14 cellular contexts compared by ENCODE assay signal in genomic region chr18:14921547-14921946, GRCh38.
A peak's percentile ranks its signal among the peaks of the same experiment; 100 is the strongest.
DNase-seq lines count a peak whose midpoint lies in the region; ATAC-seq and TF ChIP-seq lines count a peak whose summit lies in the region.
"Had no signal": no experiment of that assay in that cellular context is flagged by ENCODE, and none has a peak within 500 bp of the region (broad histone marks: within the 10 kb centered on the region; RNA-seq: fewer than 3 reads in every experiment).

No MANE protein-coding gene starts in this region.

- H3K27me3 ChIP-seq in right atrium auricular region (no peaks in the 10 kb centered on the region), right lobe of liver (no peaks in the 10 kb centered on the region), transverse colon (no peaks in the 10 kb centered on the region), endodermal cell (ENCODE audit: control insufficient read depth, insufficient read depth, low read length, poor library complexity, severe bottlenecking) (no peaks in the 10 kb centered on the region)

- ATAC-seq in Right ventricle myocardium inferior: no peak
- peak; percentile 85 to 96 (median 86) for ATAC-seq in right lobe of liver
- no peak for ATAC-seq in GM18505 (IDR thresholded peaks at IDR 0.05; ENCODE audit: unreplicated experiment)
- no peak for ATAC-seq in GM21576 (IDR thresholded peaks at IDR 0.05; ENCODE audit: unreplicated experiment)
- ATAC-seq: GM12878 had no signal

- H3K4me1 ChIP-seq in right atrium auricular region (no peaks in the 10 kb centered on the region), right lobe of liver (peaks cover 0 to 24% (median 5%) of the 10 kb centered on the region in 4 donors), transverse colon (peaks cover 14 to 34% (median 21%) of the 10 kb centered on the region in 4 donors), endodermal cell (ENCODE audit: control insufficient read depth, insufficient read depth, low read length) (no peaks in the 10 kb centered on the region)
- H3K4me1 ChIP-seq: HAP-1 had no signal

- no peak overlapping the region for H3K27ac ChIP-seq in right atrium auricular region
- H3K27ac ChIP-seq in right lobe of liver: peak overlapping the region in 2 of 3 donors; percentile 3 to 49
- H3K27ac ChIP-seq in transverse colon: peak overlapping the region; percentile 75 to 85 (median 82)
- no peak overlapping the region for H3K27ac ChIP-seq in endodermal cell (ENCODE audit: low read depth, low read length)

- no peak overlapping the region for H3K4me3 Mint-ChIP-seq in endodermal cell
- H3K4me3 Mint-ChIP-seq: B cell; CD4-positive, alpha-beta memory T cell had no signal

- H3K4me3 ChIP-seq in right atrium auricular region (no peak overlapping the region), right lobe of liver (no peak overlapping the region), transverse colon (no peak overlapping the region), endodermal cell (ENCODE audit: low read length) (no peak overlapping the region)
- H3K4me3 ChIP-seq: GM12878, HAP-1 had no signal

- peaks cover 97% of the 10 kb centered on the region for H3K9me3 Mint-ChIP-seq in endodermal cell
- H3K9me3 Mint-ChIP-seq: CD4-positive, alpha-beta memory T cell had no signal

- H3K9ac ChIP-seq in endodermal cell (ENCODE audit: extremely low read depth, low read length, poor library complexity, severe bottlenecking): no peak overlapping the region

- intact Hi-C loops in Right ventricle myocardium inferior (cut with DNase I): no loop called here
- intact Hi-C loops in right lobe of liver (cut with DNase I): no loop called here
- intact Hi-C loops in transverse colon (cut with DNase I; ENCODE audit: low total_unique reads): no loop called here

- H3K36me3 ChIP-seq in right atrium auricular region (no peaks in the 10 kb centered on the region), right lobe of liver (no peaks in the 10 kb centered on the region), transverse colon (no peaks in the 10 kb centered on the region), endodermal cell (ENCODE audit: control insufficient read depth, insufficient read depth, low read length) (no peaks in the 10 kb centered on the region)
- H3K36me3 ChIP-seq: HAP-1 had no signal

- H3K36me3 Mint-ChIP-seq in endodermal cell (ENCODE audit: low read depth): peaks cover 2% of the 10 kb centered on the region
- H3K36me3 Mint-ChIP-seq: CD4-positive, alpha-beta memory T cell had no signal

- H3K27ac Mint-ChIP-seq in endodermal cell: no peak overlapping the region
- H3K27ac Mint-ChIP-seq: B cell had no signal

- TF ChIP-seq EP300 in transverse colon (IDR thresholded peaks at IDR 0.05; ENCODE audit: low read depth): no peak

- WGBS in right lobe of liver (ENCODE audit: insufficient coverage, low coverage, low lambda C conversion rate, missing lambda C conversion rate): 36% methylated on average over 4 of the region's 4 CpGs
- WGBS in transverse colon (ENCODE audit: low coverage in 1 of 2), 2 donors: 50 to 60% methylated on average over 4 of the region's 4 CpGs
- WGBS in endodermal cell (ENCODE audit: insufficient coverage in 1 of 2, insufficient read length in 1 of 2), 2 experiments: 64 to 74% methylated on average over 3 to 4 of the region's 4 CpGs

- DNase-seq in right atrium auricular region (ENCODE audit: low spot score): peak; percentile 11
- DNase-seq in Right ventricle myocardium inferior (ENCODE audit: missing footprints): no peak
- peak; percentile 36 for DNase-seq in NCI-H748 treated with DMSO at 0.1 percent for 48 hours (lab: John Stamatoyannopoulos, UW)
- no peak for DNase-seq in right lobe of liver
- DNase-seq in transverse colon: peak; percentile 50
- no peak for DNase-seq in endodermal cell
- DNase-seq: C1 segment of cervical spinal cord; CD4-positive, alpha-beta memory T cell; DMS79 had no signal

- H3K9me3 ChIP-seq in right atrium auricular region (no peaks in the 10 kb centered on the region), right lobe of liver (no peaks in the 10 kb centered on the region), transverse colon (no peaks in the 10 kb centered on the region), endodermal cell (ENCODE audit: control insufficient read depth, low read length) (peaks cover 87% of the 10 kb centered on the region)
- H3K9me3 ChIP-seq: HAP-1 had no signal

- H3K4me1 Mint-ChIP-seq in endodermal cell: no peaks in the 10 kb centered on the region

- no peak for TF ChIP-seq POLR2A in right lobe of liver (IDR thresholded peaks at IDR 0.05)
- no peak for TF ChIP-seq POLR2A in transverse colon (IDR thresholded peaks at IDR 0.05)
- TF ChIP-seq POLR2A in GM18505 (IDR thresholded peaks at IDR 0.05; ENCODE audit: borderline replicate concordance, extremely low read depth, insufficient read depth, insufficient read length): no peak

- in situ Hi-C loops in transverse colon (cut with MboI; ENCODE audit: low pct_ligation_motif_present in 1 of 4, low pct_unique_long_range_greater_than_20kb in 1 of 4, low sequenced_read_pairs in 3 of 4): no loop called here

- TF ChIP-seq CTCF in right atrium auricular region (IDR thresholded peaks at IDR 0.05) (no peak), right lobe of liver (IDR thresholded peaks at IDR 0.05) (no peak), transverse colon (IDR thresholded peaks at IDR 0.05) (no peak), endodermal cell (conservative IDR thresholded peaks at IDR 0.05) (no peak)

- peaks cover 2% of the 10 kb centered on the region for H3K27me3 Mint-ChIP-seq in endodermal cell (ENCODE audit: insufficient read depth)
- H3K27me3 Mint-ChIP-seq: B cell; CD4-positive, alpha-beta memory T cell had no signal

Comparison
In these comparisons a context has a peak if more than half of its experiments do, and no peak if none do; other contexts are left out.
1. DNase-seq: peak in right atrium auricular region (single experiment), NCI-H748 treated with DMSO at 0.1 percent for 48 hours (single experiment) and transverse colon (single experiment); none in Right ventricle myocardium inferior (single experiment), right lobe of liver (0 of 3) and endodermal cell (single experiment).
2. H3K27ac ChIP-seq: peak in right lobe of liver (2 of 3) and transverse colon (4 of 4); none in right atrium auricular region (0 of 2) and endodermal cell (single experiment).
3. ATAC-seq: peak in right lobe of liver (4 of 4); none in Right ventricle myocardium inferior (single experiment), GM18505 (single experiment) and GM21576 (single experiment).